19 cellular contexts compared by ENCODE assay signal in the genomic region with DNA sequence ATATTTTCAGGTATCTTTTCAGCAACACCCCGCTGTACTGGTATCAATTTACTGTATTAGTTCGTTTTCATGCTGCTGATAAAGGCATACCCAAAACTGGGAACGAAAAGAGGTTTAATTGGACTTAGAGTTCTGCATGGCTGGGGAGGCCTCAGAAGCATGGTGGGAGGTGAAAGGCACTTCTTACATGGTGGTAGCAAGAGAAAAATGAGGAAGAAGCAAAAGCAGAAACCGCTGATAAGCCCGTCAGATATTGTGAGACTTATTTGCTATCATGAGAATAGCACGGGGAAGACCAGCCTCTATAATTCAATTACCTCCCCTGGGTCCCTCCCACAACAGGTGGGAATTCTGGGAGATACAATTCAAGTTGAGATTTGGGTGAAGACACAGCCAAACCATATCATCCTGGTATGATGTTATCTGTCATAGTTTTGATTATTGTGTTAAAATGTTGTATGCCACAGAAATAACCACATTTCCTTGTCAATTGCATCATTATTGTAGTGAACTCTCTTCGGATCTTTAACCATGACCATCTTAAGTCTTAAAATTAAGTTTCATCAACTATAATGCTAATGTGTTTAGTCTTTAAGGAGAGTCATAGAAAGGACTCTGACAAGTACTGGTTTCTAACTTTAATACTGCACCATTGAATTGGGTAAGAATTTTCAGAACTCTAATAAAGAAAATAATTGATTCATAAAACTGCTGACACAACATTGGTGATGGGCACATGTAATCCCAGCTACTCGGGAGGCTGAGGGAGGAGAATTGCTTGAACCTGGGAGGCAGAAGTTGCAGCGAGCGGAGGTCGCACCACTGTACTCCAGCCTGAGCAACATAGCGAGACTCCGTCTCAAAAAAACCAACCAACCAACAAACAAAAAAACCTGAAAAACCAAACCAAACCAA.
"Had no signal": no experiment of that assay in that cellular context is flagged by ENCODE, and none has a peak within 500 bp of the region (broad histone marks: within the 10 kb centered on the region; RNA-seq: fewer than 3 reads in every experiment).

No MANE protein-coding gene starts in this region.

- H3K4me3 ChIP-seq: hepatocyte, right atrium auricular region, stomach, thoracic aorta, transverse colon had no signal

- H3K27ac ChIP-seq: hepatocyte, right atrium auricular region, stomach, thoracic aorta, transverse colon had no signal

- H3K27me3 ChIP-seq: hepatocyte, right atrium auricular region, stomach, transverse colon had no signal

- H3K36me3 ChIP-seq: right atrium auricular region, stomach, thoracic aorta, transverse colon had no signal

- ATAC-seq: naive thymus-derived CD4-positive, alpha-beta T cell had no signal

- H3K27ac Mint-ChIP-seq: naive thymus-derived CD4-positive, alpha-beta T cell had no signal

- H3K4me2 ChIP-seq: hepatocyte had no signal

- H3K9me3 ChIP-seq: right atrium auricular region, stomach, thoracic aorta, transverse colon had no signal

- DNase-seq: effector CD4-positive, alpha-beta T cell; foreskin melanocyte; head of caudate nucleus; kidney glomerular epithelial cell; mammary epithelial cell; naive thymus-derived CD4-positive, alpha-beta T cell; posterior cingulate gyrus; small intestine; stimulated activated CD4-positive, alpha-beta T cell treated with anti-CD3 and anti-CD28 coated beads, Interleukin-12 subunit alpha, Interleukin-12 subunit beta, amount 100 ng/mL, for 4 hours; stimulated activated naive CD4-positive, alpha-beta T cell; stomach; substantia nigra; transverse colon had no signal

- H3K79me2 ChIP-seq: hepatocyte had no signal

- H3K4me3 Mint-ChIP-seq: naive thymus-derived CD4-positive, alpha-beta T cell; neural crest cell had no signal

- H3K9me3 Mint-ChIP-seq: neural crest cell had no signal

- H2AFZ ChIP-seq: hepatocyte had no signal

- FAIRE-seq: colon, islet of Langerhans, small intestine had no signal
